Comparison of ENCODE assay signal across 8 cellular contexts in the genomic region with DNA sequence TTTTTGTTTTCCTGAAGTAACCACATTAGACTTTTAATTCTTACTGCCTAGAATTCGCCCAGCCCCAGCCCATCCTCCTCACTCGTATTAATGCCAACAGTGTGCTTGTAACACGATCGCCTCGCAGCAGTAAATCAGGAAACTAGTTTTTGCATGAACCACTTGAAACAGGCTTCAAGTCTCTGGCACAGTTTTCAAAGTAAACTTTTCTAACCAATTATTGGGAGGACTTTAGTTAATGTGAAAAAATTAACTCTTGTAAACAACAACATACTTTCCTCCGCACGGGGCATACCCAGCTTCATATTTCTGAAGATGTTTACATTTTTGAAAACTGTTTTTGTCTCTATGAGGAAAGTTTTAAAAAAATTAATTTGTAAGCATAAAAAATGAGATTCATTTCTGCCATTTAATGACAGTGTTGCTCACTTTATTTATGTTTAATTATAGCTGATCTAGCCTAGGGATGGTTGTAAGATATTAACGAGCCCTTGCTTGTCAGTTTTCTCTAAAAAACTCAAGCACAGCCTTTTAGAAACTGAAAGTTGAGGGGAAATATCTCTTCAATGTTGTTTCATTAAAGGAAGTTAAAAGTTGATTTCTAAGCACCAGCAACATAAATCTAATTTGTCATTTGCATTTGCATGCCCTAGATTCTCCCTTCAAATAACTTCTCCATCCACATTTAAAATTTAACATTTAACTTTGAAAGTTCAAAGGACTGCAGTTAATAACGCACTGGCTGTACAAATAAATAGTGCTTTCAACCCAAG. TPM values are rescaled to one million over a fixed set of nuclear protein-coding genes. Genes with fewer than 3 reads are reported as not detected.
DNase-seq lines count a peak whose midpoint lies in the region; ATAC-seq, FAIRE-seq and TF ChIP-seq lines count a peak whose summit lies in the region.

No MANE protein-coding gene starts in this region.

- FAIRE-seq in GM18507 (lab: Jason Lieb, UNC), result peak; percentile 68

- TF ChIP-seq CTCF in GM20000 (IDR thresholded peaks at IDR 0.05; ENCODE audit: extremely low read depth, missing control alignments), result no peak

- DNase-seq in GM18507 (ENCODE audit: extremely low spot score, insufficient read length, low read depth) (no peak), NCI-H1048 (lab: John Stamatoyannopoulos, UW) (peak; percentile 19), fibroblast of gingiva (ENCODE audit: low read depth) (peak; percentile 81), renal cortical epithelial cell (ENCODE audit: low read depth) (peak; percentile 70), NCI-H128 (lab: John Stamatoyannopoulos, UW; ENCODE audit: unreplicated experiment) (no peak), GM20000 (ENCODE audit: low spot score) (no peak), ureter (ENCODE audit: low spot score) (no peak)

- no peak for ATAC-seq in HG03159 (IDR thresholded peaks at IDR 0.05; ENCODE audit: unreplicated experiment)

RNA-seq across cellular contexts. Expression of a gene that starts 39.4 kb away (rescaled TPM):
- total RNA-seq in renal cortical epithelial cell (22.5 and 30.2 TPM in 2 replicates), ureter (4.0 TPM)

Comparison
In these comparisons a context has a peak if more than half of its experiments do, and no peak if none do; other contexts are left out.
1. DNase-seq: peak in NCI-H1048 (single experiment), fibroblast of gingiva (single experiment) and renal cortical epithelial cell (single experiment); none in GM18507 (single experiment), NCI-H128 (single experiment), GM20000 (single experiment) and ureter (single experiment).